Comparison of ENCODE assay signal across 22 cellular contexts in genomic region chr9:135825435-135826187, GRCh38.
"Had no signal": no experiment of that assay in that cellular context is flagged by ENCODE, and none has a peak within 500 bp of the region (broad histone marks: within the 10 kb centered on the region; RNA-seq: fewer than 3 reads in every experiment).

No MANE protein-coding gene starts in this region.

- ATAC-seq: body of pancreas; effector memory CD8-positive, alpha-beta T cell; natural killer cell; pancreas; sciatic nerve; stimulated activated memory B cell treated with anti-CD40 and anti-IgM and Interleukin-4, amounts not matched to agents 10 μg/mL and 1 μg/mL and 100 μg/mL, for 72 hours had no signal

- H3K27me3 Mint-ChIP-seq: activated naive CD4-positive, alpha-beta T cell treated with anti-CD3 and anti-CD28 coated beads, Interleukin-2, amount 50 U/mL, for 24 hours; effector memory CD8-positive, alpha-beta T cell; stimulated activated memory B cell treated with anti-CD40 and anti-IgM and Interleukin-4, amounts not matched to agents 10 μg/mL and 1 μg/mL and 100 μg/mL, for 72 hours had no signal

- DNase-seq: activated CD8-positive, alpha-beta memory T cell treated with anti-CD3 and anti-CD28 coated beads, Interleukin-2, amount 50 U/mL, for 48 hours; activated gamma-delta T cell treated with Interleukin-2 at 50 U/mL for 16 hours; body of pancreas; effector memory CD8-positive, alpha-beta T cell; glutamatergic neuron; hippocampal formation; left ventricle myocardium inferior; midbrain; natural killer cell; pancreas; small intestine; stimulated activated CD4-positive, alpha-beta T cell treated with anti-CD3 and anti-CD28 coated beads, Interleukin-2, amount 100 ng/mL, for 24 hours; SW 1271; WERI-Rb-1 had no signal

- H3K27ac Mint-ChIP-seq: activated naive CD4-positive, alpha-beta T cell treated with anti-CD3 and anti-CD28 coated beads, Interleukin-2, amount 50 U/mL, for 24 hours; activated T-helper 1 cell treated with anti-CD3 and anti-CD28 coated beads, Interleukin-12 subunit alpha, Interleukin-12 subunit beta, Interleukin-2, Interleukin-4 antibody, amounts not matched to agents 30 ng/mL and 10 ng/mL and 1 ng/mL, durations not matched to agents 14 hours and 24 hours and 36 hours; natural killer cell; stimulated activated memory B cell treated with anti-CD40 and anti-IgM and Interleukin-4, amounts not matched to agents 10 μg/mL and 1 μg/mL and 100 μg/mL, for 72 hours had no signal

- H3K4me1 Mint-ChIP-seq: stimulated activated memory B cell treated with anti-CD40 and anti-IgM and Interleukin-4, amounts not matched to agents 10 μg/mL and 1 μg/mL and 100 μg/mL, for 72 hours had no signal

- H3K9me3 Mint-ChIP-seq: activated naive CD4-positive, alpha-beta T cell treated with anti-CD3 and anti-CD28 coated beads, Interleukin-2, amount 50 U/mL, for 24 hours; natural killer cell had no signal

- H3K27ac ChIP-seq: body of pancreas, esophagus muscularis mucosa, left ventricle myocardium inferior, neutrophil, pancreas, SK-N-MC, upper lobe of left lung, WERI-Rb-1 had no signal

- H3K4me3 ChIP-seq: body of pancreas, esophagus muscularis mucosa, left ventricle myocardium inferior, pancreas, SK-N-MC, upper lobe of left lung had no signal

- H3K4me1 ChIP-seq: body of pancreas, esophagus muscularis mucosa, left ventricle myocardium inferior, pancreas, upper lobe of left lung had no signal

- H3K4me3 Mint-ChIP-seq: activated naive CD4-positive, alpha-beta T cell treated with anti-CD3 and anti-CD28 coated beads, Interleukin-2, amount 50 U/mL, for 24 hours; activated T-helper 1 cell treated with anti-CD3 and anti-CD28 coated beads, Interleukin-12 subunit alpha, Interleukin-12 subunit beta, Interleukin-2, Interleukin-4 antibody, amounts not matched to agents 30 ng/mL and 10 ng/mL and 1 ng/mL, durations not matched to agents 14 hours and 24 hours and 36 hours; effector memory CD8-positive, alpha-beta T cell; natural killer cell; stimulated activated memory B cell treated with anti-CD40 and anti-IgM and Interleukin-4, amounts not matched to agents 10 μg/mL and 1 μg/mL and 100 μg/mL, for 72 hours had no signal

- H3K9me3 ChIP-seq: body of pancreas, neutrophil, pancreas had no signal

- H3K27me3 ChIP-seq: body of pancreas, esophagus muscularis mucosa, neutrophil, pancreas, upper lobe of left lung had no signal
